ENCODE assay signal across 9 cellular contexts in genomic region chr13:20197361-20197834, GRCh38. TPM values are rescaled to one million over a fixed set of nuclear protein-coding genes. Genes with fewer than 3 reads are reported as not detected.
A peak's percentile ranks its signal among the peaks of the same experiment; 100 is the strongest.
DNase-seq lines count a peak whose midpoint lies in the region; ATAC-seq and TF ChIP-seq lines count a peak whose summit lies in the region.
"Had no signal": no experiment of that assay in that cellular context is flagged by ENCODE, and none has a peak within 500 bp of the region (broad histone marks: within the 10 kb centered on the region; RNA-seq: fewer than 3 reads in every experiment).

No MANE protein-coding gene starts in this region.

- H3K4me3 ChIP-seq in HEK293 (ENCODE audit: low read depth, low read length) = no peak overlapping the region
- no peak overlapping the region for H3K4me3 ChIP-seq in OCI-LY1 (ENCODE audit: low read depth, low read length, poor library complexity, severe bottlenecking)
- no peak overlapping the region for H3K4me3 ChIP-seq in coronary artery
- H3K4me3 ChIP-seq: BLaER1 had no signal

- H3K27me3 Mint-ChIP-seq in mesothelial cell of epicardium (ENCODE audit: low read depth) = peaks cover 27% of the 10 kb centered on the region

- no peak overlapping the region for H2AFZ ChIP-seq in OCI-LY1 (ENCODE audit: low read length)

- H3K9me3 ChIP-seq in HEK293 (ENCODE audit: control insufficient read depth, insufficient read depth, low read depth, low read length) (no peaks in the 10 kb centered on the region), OCI-LY1 (ENCODE audit: low read length) (no peaks in the 10 kb centered on the region)
- H3K9me3 ChIP-seq: BLaER1 had no signal

- TF ChIP-seq CTCF in HEK293 (tag by site-specific recombination; IDR thresholded peaks at IDR 0.05) (no peak), OCI-LY1 (IDR thresholded peaks at IDR 0.05; ENCODE audit: low read length) (peak; percentile 46), coronary artery (IDR thresholded peaks at IDR 0.05) (peak; percentile 63), mesothelial cell of epicardium (IDR thresholded peaks at IDR 0.05; ENCODE audit: unreplicated experiment) (peak; percentile 83)

- H3K4me2 ChIP-seq in OCI-LY1 (ENCODE audit: low read length) = no peak overlapping the region
- H3K4me2 ChIP-seq: BLaER1 had no signal

- H3K36me3 Mint-ChIP-seq in mesothelial cell of epicardium = peaks cover 5% of the 10 kb centered on the region

- CTCF ChIA-PET in HEK293 (lab: Yijun Ruan, JAX) = interaction anchor here (0.6 to 2.9 kb wide), 17 partner anchors 8 to 731 kb away, joined by 3 to 20 read pairs (median 5); no protein-coding TSS in a partner anchor

- no peak for ATAC-seq in HG02970 (IDR thresholded peaks at IDR 0.05; ENCODE audit: low FRiP score, unreplicated experiment)

- H3K9me2 ChIP-seq in OCI-LY1 (ENCODE audit: low read depth, low read length) = no peaks in the 10 kb centered on the region

- no peak overlapping the region for H3K27ac ChIP-seq in HEK293 (ENCODE audit: extremely low read depth, low read depth, low read length)
- no peak overlapping the region for H3K27ac ChIP-seq in OCI-LY1 (ENCODE audit: low read depth, low read length, poor library complexity, severe bottlenecking)
- no peak overlapping the region for H3K27ac ChIP-seq in coronary artery
- H3K27ac ChIP-seq: BLaER1 had no signal

- H3K4me1 Mint-ChIP-seq in mesothelial cell of epicardium = peaks cover 29% of the 10 kb centered on the region

- H3K9me3 Mint-ChIP-seq in mesothelial cell of epicardium = peaks cover 16% of the 10 kb centered on the region

- no peaks in the 10 kb centered on the region; the same call in 1 of the 2 replicates for H3K27me3 ChIP-seq in OCI-LY1 (ENCODE audit: insufficient read depth, low read length)

- H3K4me3 Mint-ChIP-seq in mesothelial cell of epicardium = no peak overlapping the region

- H4K20me1 ChIP-seq in OCI-LY1 (ENCODE audit: insufficient read depth, low read length) = no peaks in the 10 kb centered on the region

- H3K27ac Mint-ChIP-seq in mesothelial cell of epicardium = peak overlapping the region; percentile 5

- no peaks in the 10 kb centered on the region for H3K79me2 ChIP-seq in OCI-LY1 (ENCODE audit: insufficient read depth, low read length)

- H3K36me3 ChIP-seq in HEK293 (ENCODE audit: control insufficient read depth in 2 of 2, insufficient read depth in 1 of 2, low read length in 2 of 2) (no peaks in the 10 kb centered on the region), OCI-LY1 (ENCODE audit: insufficient read depth, low read length) (no peaks in the 10 kb centered on the region)
- H3K36me3 ChIP-seq: BLaER1 had no signal

- H3K4me1 ChIP-seq in HEK293 (ENCODE audit: control insufficient read depth, insufficient read depth, low read length) (no peaks in the 10 kb centered on the region), OCI-LY1 (ENCODE audit: insufficient read depth, low read length, severe bottlenecking) (no peaks in the 10 kb centered on the region)

- DNase-seq in DMS 273 (lab: John Stamatoyannopoulos, UW; ENCODE audit: unreplicated experiment) (peak; percentile 53), DMS 273 treated with DMSO at 0.1 percent for 48 hours (lab: John Stamatoyannopoulos, UW) (no peak), coronary artery (ENCODE audit: low spot score) (no peak), mesothelial cell of epicardium (ENCODE audit: low spot score in 2 of 2, unreplicated experiment in 2 of 2) (no peak), GM19238 (ENCODE audit: insufficient read length, low spot score) (no peak)

- H3K9ac ChIP-seq in OCI-LY1 (ENCODE audit: low read length) = no peak overlapping the region
- H3K9ac ChIP-seq: BLaER1 had no signal

- H3F3A ChIP-seq in OCI-LY1 (ENCODE audit: insufficient read depth, low read length) = no peaks in the 10 kb centered on the region

- POLR2A ChIA-PET in HEK293 (lab: Yijun Ruan, JAX) = interaction anchor here (0.6 to 1.3 kb wide), 3 partner anchors 215 to 979 kb away, joined by 3 to 4 read pairs (median 3); partner anchors contain the start of gene SKA3

TF ChIP-seq in HEK293, 187 proteins besides CTCF, POLR2A, EP300 and RAD21:
- TF ChIP-seq ZNF362 (tag by site-specific recombination; IDR thresholded peaks at IDR 0.05) (peak; percentile 82), ZNF654 (tag by site-specific recombination; IDR thresholded peaks at IDR 0.05; ENCODE audit: low read depth) (peak; percentile 53), ZNF2 (tag by site-specific recombination; IDR thresholded peaks at IDR 0.05) (no peak), ZBTB17 (tag by site-specific recombination; IDR thresholded peaks at IDR 0.05) (peak; percentile 47)

RNA-seq across cellular contexts. Expression of gene GJB2, which starts 4.7 kb away (rescaled TPM):
- 24.4 to 27.2 TPM (median 25.4 TPM) in 3 replicates for total RNA-seq in mesothelial cell of epicardium

RNA-seq across cellular contexts. Expression of gene GJB6, which starts 34.7 kb away (rescaled TPM):
- 28.6 to 35.4 TPM (median 32.7 TPM) in 3 replicates for total RNA-seq in mesothelial cell of epicardium

RNA-seq across cellular contexts. Expression of gene GJA3, which starts 36.5 kb away (rescaled TPM):
- 4.4 to 5.3 TPM (median 5.2 TPM) in 3 replicates for total RNA-seq in mesothelial cell of epicardium
